In genomic region chr12:76152161-76152807, GRCh38 we compare ENCODE assay signal across 10 cellular contexts.
DNase-seq lines count a peak whose midpoint lies in the region; ATAC-seq, FAIRE-seq and TF ChIP-seq lines count a peak whose summit lies in the region.
"Had no signal": no experiment of that assay in that cellular context is flagged by ENCODE, and none has a peak within 500 bp of the region (broad histone marks: within the 10 kb centered on the region; RNA-seq: fewer than 3 reads in every experiment).

No MANE protein-coding gene starts in this region.

- no peak for TF ChIP-seq POLR2A in esophagus muscularis mucosa (IDR thresholded peaks at IDR 0.05; ENCODE audit: low read depth)

- ATAC-seq in HG03045 (IDR thresholded peaks at IDR 0.05; ENCODE audit: unreplicated experiment), result peak; percentile 76

- no peaks in the 10 kb centered on the region for H3K27me3 ChIP-seq in esophagus muscularis mucosa

- H3K27me3 Mint-ChIP-seq in activated T-helper 1 cell treated with anti-CD3 and anti-CD28 coated beads, Interleukin-12 subunit alpha, Interleukin-12 subunit beta, Interleukin-2, Interleukin-4 antibody, amounts not matched to agents 30 ng/mL and 10 ng/mL and 1 ng/mL, durations not matched to agents 14 hours and 24 hours and 36 hours (ENCODE audit: insufficient read depth), result peaks cover 9% of the 10 kb centered on the region

- H3K36me3 Mint-ChIP-seq in activated T-helper 1 cell treated with anti-CD3 and anti-CD28 coated beads, Interleukin-12 subunit alpha, Interleukin-12 subunit beta, Interleukin-2, Interleukin-4 antibody, amounts not matched to agents 30 ng/mL and 10 ng/mL and 1 ng/mL, durations not matched to agents 14 hours and 24 hours and 36 hours (ENCODE audit: low read depth), result no peaks in the 10 kb centered on the region

- intact Hi-C loops in activated T-helper 1 cell treated with anti-CD3 and anti-CD28 coated beads, Interleukin-12 subunit alpha, Interleukin-12 subunit beta, Interleukin-2, Interleukin-4 antibody, amounts not matched to agents 30 ng/mL and 10 ng/mL and 1 ng/mL, durations not matched to agents 14 hours and 24 hours and 36 hours (cut with micrococcal nuclease), result loop anchor here (10.0 kb wide), 1 partner anchor 817 kb away; the partner anchor contains the start of genes CAPS2 and GLIPR1L1
- intact Hi-C loops in esophagus muscularis mucosa (cut with DNase I), result no loop called here

- H3K9me3 Mint-ChIP-seq in activated T-helper 1 cell treated with anti-CD3 and anti-CD28 coated beads, Interleukin-12 subunit alpha, Interleukin-12 subunit beta, Interleukin-2, Interleukin-4 antibody, amounts not matched to agents 30 ng/mL and 10 ng/mL and 1 ng/mL, durations not matched to agents 14 hours and 24 hours and 36 hours, result no peaks in the 10 kb centered on the region

- TF ChIP-seq CTCF in esophagus muscularis mucosa (IDR thresholded peaks at IDR 0.05), result no peak

- TF ChIP-seq EP300 in esophagus muscularis mucosa (IDR thresholded peaks at IDR 0.05), result no peak

- H3K4me3 ChIP-seq in esophagus muscularis mucosa, result no peak overlapping the region

- no peak overlapping the region for H3K27ac Mint-ChIP-seq in activated T-helper 1 cell treated with anti-CD3 and anti-CD28 coated beads, Interleukin-12 subunit alpha, Interleukin-12 subunit beta, Interleukin-2, Interleukin-4 antibody, amounts not matched to agents 30 ng/mL and 10 ng/mL and 1 ng/mL, durations not matched to agents 14 hours and 24 hours and 36 hours

- no peaks in the 10 kb centered on the region for H3K36me3 ChIP-seq in esophagus muscularis mucosa

- H3K4me1 ChIP-seq in esophagus muscularis mucosa, result no peaks in the 10 kb centered on the region

- FAIRE-seq in GM19239 (lab: Jason Lieb, UNC), result peak; percentile 76

- in situ Hi-C loops in ACHN (cut with HindIII; ENCODE audit: low pct_ligation_motif_present, low pct_unique_long_range_greater_than_20kb, low sequenced_read_pairs), result no loop called here

- no peaks in the 10 kb centered on the region for H3K9me3 ChIP-seq in esophagus muscularis mucosa

- 58% methylated on average over 4 of the region's 4 CpGs for WGBS in esophagus muscularis mucosa

- H3K4me1 Mint-ChIP-seq in activated T-helper 1 cell treated with anti-CD3 and anti-CD28 coated beads, Interleukin-12 subunit alpha, Interleukin-12 subunit beta, Interleukin-2, Interleukin-4 antibody, amounts not matched to agents 30 ng/mL and 10 ng/mL and 1 ng/mL, durations not matched to agents 14 hours and 24 hours and 36 hours (ENCODE audit: low read depth), result peaks cover 6% of the 10 kb centered on the region

- H3K27ac ChIP-seq in esophagus muscularis mucosa (replicated peaks in 1 of 4), result no peak overlapping the region

- no peak overlapping the region for H3K4me3 Mint-ChIP-seq in activated T-helper 1 cell treated with anti-CD3 and anti-CD28 coated beads, Interleukin-12 subunit alpha, Interleukin-12 subunit beta, Interleukin-2, Interleukin-4 antibody, amounts not matched to agents 30 ng/mL and 10 ng/mL and 1 ng/mL, durations not matched to agents 14 hours and 24 hours and 36 hours

- DNase-seq in CD1c-positive myeloid dendritic cell (ENCODE audit: extremely low spot score), result peak; percentile 84
- DNase-seq in GM19239 (ENCODE audit: insufficient read length, low spot score), result peak; percentile 25
- peak; percentile 51 for DNase-seq in SKM-1 (lab: John Stamatoyannopoulos, UW; ENCODE audit: unreplicated experiment)
- no peak for DNase-seq in activated T-helper 1 cell treated with anti-CD3 and anti-CD28 coated beads, Interleukin-12 subunit alpha, Interleukin-12 subunit beta, Interleukin-2, Interleukin-4 antibody, amounts not matched to agents 30 ng/mL and 10 ng/mL and 1 ng/mL, durations not matched to agents 14 hours and 24 hours and 36 hours (ENCODE audit: low spot score)
- no peak for DNase-seq in esophagus muscularis mucosa (ENCODE audit: extremely low spot score)
- no peak for DNase-seq in DMS53 treated with DMSO at 0.1 percent for 48 hours (lab: John Stamatoyannopoulos, UW; ENCODE audit: unreplicated experiment)
- DNase-seq in ACHN, result no peak
- DNase-seq: activated CD4-positive, alpha-beta T cell treated with anti-CD3 and anti-CD28 coated beads for 4 hours; DMS53 had no signal

Comparison
In these comparisons a context has a peak if more than half of its experiments do, and no peak if none do; other contexts are left out.
1. DNase-seq: peak in CD1c-positive myeloid dendritic cell (single experiment), GM19239 (single experiment) and SKM-1 (single experiment); none in activated T-helper 1 cell treated with anti-CD3 and anti-CD28 coated beads, Interleukin-12 subunit alpha, Interleukin-12 subunit beta, Interleukin-2, Interleukin-4 antibody, amounts not matched to agents 30 ng/mL and 10 ng/mL and 1 ng/mL, durations not matched to agents 14 hours and 24 hours and 36 hours (single experiment), esophagus muscularis mucosa (single experiment), DMS53 treated with DMSO at 0.1 percent for 48 hours (single experiment) and ACHN (single experiment).